ENCODE assay signal across 5 cellular contexts in the genomic region with DNA sequence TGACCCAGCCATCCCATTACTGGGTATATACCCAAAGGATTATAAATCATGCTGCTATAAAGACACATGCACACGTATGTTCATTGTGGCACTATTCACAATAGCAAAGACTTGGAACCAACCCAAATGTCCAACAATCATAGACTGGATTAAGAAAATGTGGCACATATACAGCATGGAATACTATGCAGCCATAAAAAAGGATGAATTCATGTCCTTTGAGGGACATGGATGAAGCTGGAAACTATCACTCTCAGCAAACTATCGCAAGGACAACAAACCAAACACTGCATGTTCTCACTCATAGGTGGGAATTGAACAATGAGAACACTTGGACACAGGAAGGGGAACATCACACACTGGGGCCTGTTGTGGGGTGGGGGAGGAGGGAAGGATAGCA.
A peak's percentile ranks its signal among the peaks of the same experiment; 100 is the strongest.
DNase-seq lines count a peak whose midpoint lies in the region; ATAC-seq, FAIRE-seq and TF ChIP-seq lines count a peak whose summit lies in the region.
"Not testable (repeated sequence)": the region's sequence is repeated elsewhere in the genome, so short reads cannot be mapped to it uniquely, and the experiment has no call there.

No MANE protein-coding gene starts in this region.

- ATAC-seq in K562, result not testable (repeated sequence)

- not testable (repeated sequence) for TF ChIP-seq EP300 in K562 (IDR thresholded peaks at IDR 0.05; ENCODE audit: low read length)

- H3K4me2 ChIP-seq in K562 (ENCODE audit: insufficient read depth, low read length), result not testable (repeated sequence)

- TF ChIP-seq RAD21 in K562 (CRISPR knock-in tag; conservative IDR thresholded peaks at IDR 0.05 in 1 of 2, IDR thresholded peaks at IDR 0.05 in 1 of 2), result not testable (repeated sequence)

- not testable (repeated sequence) for H3K4me3 ChIP-seq in HEK293 (ENCODE audit: low read depth, low read length); K562

- not testable (repeated sequence) for H3K27me3 Mint-ChIP-seq in endothelial cell (ENCODE audit: unreplicated experiment); nephron (ENCODE audit: low read depth); nephron progenitor cell (ENCODE audit: low read depth, poor library complexity)

- H3K27ac ChIP-seq in HEK293 (ENCODE audit: extremely low read depth, low read depth, low read length); K562 (ENCODE audit: extremely low read depth, low read depth, low read length): not testable (repeated sequence)

- TF ChIP-seq CTCF in HEK293 (tag by site-specific recombination; IDR thresholded peaks at IDR 0.05); K562 (IDR thresholded peaks at IDR 0.05 in 2 of 3, conservative IDR thresholded peaks at IDR 0.05 in 1 of 3; ENCODE audit: insufficient read depth in 2 of 3, low read depth in 1 of 3, low read length in 3 of 3); endothelial cell (IDR thresholded peaks at IDR 0.05; ENCODE audit: unreplicated experiment); nephron (IDR thresholded peaks at IDR 0.05; ENCODE audit: unreplicated experiment in 3 of 3); nephron progenitor cell (IDR thresholded peaks at IDR 0.05): not testable (repeated sequence)

- H3K27me3 ChIP-seq in K562 (ENCODE audit: control insufficient read depth in 2 of 2, insufficient read depth in 2 of 2, low read length in 2 of 2), result not testable (repeated sequence)

- not testable (repeated sequence) for H4K20me1 ChIP-seq in K562 (replicated peaks; ENCODE audit: control insufficient read depth, insufficient read depth, low read length)

- not testable (repeated sequence) for DNase-seq in K562 (ENCODE audit: extremely low read depth in 1 of 4, low spot score in 3 of 4); endothelial cell (ENCODE audit: low spot score); nephron progenitor cell

- not testable (repeated sequence) for H3K79me2 ChIP-seq in K562 (ENCODE audit: control insufficient read depth, insufficient read depth, low read length)

- not testable (repeated sequence) for H3K9me3 ChIP-seq in HEK293 (ENCODE audit: control insufficient read depth, insufficient read depth, low read depth, low read length); K562 (replicated peaks; ENCODE audit: control insufficient read depth, insufficient read depth, low read depth, low read length)

- H3K4me3 Mint-ChIP-seq in endothelial cell (ENCODE audit: unreplicated experiment); nephron; nephron progenitor cell: not testable (repeated sequence)

- not testable (repeated sequence) for FAIRE-seq in K562 (lab: Jason Lieb, UNC)

- not testable (repeated sequence) for H3K9me3 Mint-ChIP-seq in endothelial cell (ENCODE audit: unreplicated experiment)
- peaks cover 18% of the 10 kb centered on the region for H3K9me3 Mint-ChIP-seq in nephron
- H3K9me3 Mint-ChIP-seq in nephron progenitor cell, result peaks cover 46% of the 10 kb centered on the region

- POLR2A ChIA-PET in HEK293 (lab: Yijun Ruan, JAX); K562 (lab: Yijun Ruan, JAX): not testable (repeated sequence)

- CTCF ChIA-PET in HEK293 (lab: Yijun Ruan, JAX), result interaction anchor here (0.7 kb wide), 1 partner anchor 385 kb away, joined by 4 read pairs; no protein-coding TSS in a partner anchor
- CTCF ChIA-PET in K562 (lab: Yijun Ruan, JAX; ENCODE audit: low intra/inter-chr PET ratio), result not testable (repeated sequence)

- not testable (repeated sequence) for H3K36me3 ChIP-seq in HEK293 (ENCODE audit: control insufficient read depth in 2 of 2, insufficient read depth in 1 of 2, low read length in 2 of 2); K562 (ENCODE audit: control insufficient read depth, insufficient read depth, low read length)

- H3K9ac ChIP-seq in K562 (ENCODE audit: insufficient read depth in 1 of 2, low read depth in 2 of 2, low read length in 2 of 2), result not testable (repeated sequence)

- in situ Hi-C loops in K562 (cut with MboI), result not testable (repeated sequence)

- H2AFZ ChIP-seq in K562 (ENCODE audit: low read depth, low read length), result not testable (repeated sequence)

- H3K4me1 Mint-ChIP-seq in endothelial cell (ENCODE audit: unreplicated experiment), result peaks cover 25% of the 10 kb centered on the region
- peaks cover 40% of the 10 kb centered on the region for H3K4me1 Mint-ChIP-seq in nephron
- peaks cover 46% of the 10 kb centered on the region for H3K4me1 Mint-ChIP-seq in nephron progenitor cell

- TF ChIP-seq POLR2A in K562 (conservative IDR thresholded peaks at IDR 0.05), result not testable (repeated sequence)

- H3K9me1 ChIP-seq in K562 (ENCODE audit: control insufficient read depth, insufficient read depth, low read length), result not testable (repeated sequence)

- H3K27ac Mint-ChIP-seq in endothelial cell (ENCODE audit: unreplicated experiment) (peak overlapping the region; percentile 43), nephron (peak overlapping the region in 2 of 3 experiments; percentile 77 to 95), nephron progenitor cell (peak overlapping the region; percentile 58)

- 52% methylated on average over 2 of the region's 2 CpGs for WGBS in K562 (ENCODE audit: insufficient coverage, low coverage, missing lambda C conversion rate)

- not testable (repeated sequence) for H3K4me1 ChIP-seq in HEK293 (ENCODE audit: control insufficient read depth, insufficient read depth, low read length); K562 (replicated peaks in 1 of 2; ENCODE audit: control insufficient read depth in 2 of 2, insufficient read depth in 2 of 2, low read length in 2 of 2)

- intact Hi-C loops in K562 (cut with micrococcal nuclease), result not testable (repeated sequence)

- BruUV-seq in K562 (replicated peaks; lab: Mats Ljungman, UMichigan), result not testable (repeated sequence)

- not testable (repeated sequence) for H3K36me3 Mint-ChIP-seq in endothelial cell (ENCODE audit: low read depth, unreplicated experiment)
- H3K36me3 Mint-ChIP-seq in nephron (ENCODE audit: low read depth) (peaks cover 25% of the 10 kb centered on the region), nephron progenitor cell (ENCODE audit: low read depth) (peaks cover 36% of the 10 kb centered on the region)

TF ChIP-seq in HEK293, 187 proteins besides CTCF, POLR2A, EP300 and RAD21:
- TF ChIP-seq, protein P1, sequence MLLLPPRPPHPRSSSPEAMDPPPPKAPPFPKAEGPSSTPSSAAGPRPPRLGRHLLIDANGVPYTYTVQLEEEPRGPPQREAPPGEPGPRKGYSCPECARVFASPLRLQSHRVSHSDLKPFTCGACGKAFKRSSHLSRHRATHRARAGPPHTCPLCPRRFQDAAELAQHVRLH (tag by site-specific recombination; IDR thresholded peaks at IDR 0.05), result 0 out of 2 replicates have a peak, but pooled peaks have one; percentile 24
- peak; percentile 95 for TF ChIP-seq ZNF146 (tag by site-specific recombination; IDR thresholded peaks at IDR 0.05)
TF ChIP-seq in HEK293: peak in this region for 2; not testable (repeated sequence) for 185.

TF ChIP-seq in K562, 482 proteins besides CTCF, POLR2A, EP300 and RAD21:
- TF ChIP-seq SMARCA5 (IDR thresholded peaks at IDR 0.05) (peak; percentile 51; the same call in 1 of the 2 replicates), ZNF146 (CRISPR knock-in tag; IDR thresholded peaks at IDR 0.05; ENCODE audit: unreplicated experiment) (peak; percentile 74), BCOR (IDR thresholded peaks at IDR 0.05) (peak; percentile 58; the same call in 1 of the 2 replicates), KDM1A (IDR thresholded peaks at IDR 0.05) (0 out of 4 replicates have a peak, but pooled peaks have one; percentile 17 to 28)
